In the genomic region with DNA sequence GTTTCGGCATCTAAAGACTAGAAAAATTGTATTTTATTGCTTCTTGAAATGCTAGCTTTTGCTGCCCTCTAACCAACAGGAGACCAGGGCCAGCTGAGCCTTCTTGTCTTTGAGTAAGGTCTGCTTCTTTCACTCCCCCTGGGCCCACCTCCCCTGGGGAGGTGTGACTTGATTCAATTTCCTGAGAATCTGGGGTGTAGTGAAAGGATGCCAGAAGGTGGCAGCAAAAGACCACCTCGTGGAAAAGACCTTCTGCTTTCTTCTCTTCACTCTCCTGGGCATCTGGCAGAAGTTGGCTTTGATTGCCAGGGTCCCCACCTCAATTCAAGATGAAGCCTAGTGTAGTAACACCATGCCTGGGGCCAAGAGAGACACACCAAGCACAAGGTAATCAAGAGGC, we compare ENCODE assay signal across 8 cellular contexts.
A peak's percentile ranks its signal among the peaks of the same experiment; 100 is the strongest.
DNase-seq lines count a peak whose midpoint lies in the region; ATAC-seq and TF ChIP-seq lines count a peak whose summit lies in the region.

No MANE protein-coding gene starts in this region.

- H3K36me3 Mint-ChIP-seq in stimulated activated memory B cell treated with anti-CD40 and anti-IgM and Interleukin-4, amounts not matched to agents 10 μg/mL and 1 μg/mL and 100 μg/mL, for 72 hours = no peaks in the 10 kb centered on the region

- in situ Hi-C loops in ACHN (cut with HindIII; ENCODE audit: low pct_ligation_motif_present, low pct_unique_long_range_greater_than_20kb, low sequenced_read_pairs) = no loop called here
- in situ Hi-C loops in GM13976 (cut with MboI; ENCODE audit: low sequenced_read_pairs, unreplicated experiment) = loop anchor here (25.0 kb wide), 1 partner anchor 1772 kb away; no protein-coding TSS in a partner anchor

- peak; percentile 16 for TF ChIP-seq CTCF in GM13976 (IDR thresholded peaks at IDR 0.05; ENCODE audit: borderline replicate concordance, control extremely low read depth, extremely low read depth, insufficient read depth, missing control alignments)

- no peak overlapping the region for H3K27ac Mint-ChIP-seq in stimulated activated memory B cell treated with anti-CD40 and anti-IgM and Interleukin-4, amounts not matched to agents 10 μg/mL and 1 μg/mL and 100 μg/mL, for 72 hours

- H3K9me3 Mint-ChIP-seq in stimulated activated memory B cell treated with anti-CD40 and anti-IgM and Interleukin-4, amounts not matched to agents 10 μg/mL and 1 μg/mL and 100 μg/mL, for 72 hours = no peaks in the 10 kb centered on the region

- no peak overlapping the region for H3K4me3 Mint-ChIP-seq in stimulated activated memory B cell treated with anti-CD40 and anti-IgM and Interleukin-4, amounts not matched to agents 10 μg/mL and 1 μg/mL and 100 μg/mL, for 72 hours

- peak; percentile 88 for ATAC-seq in Right ventricle myocardium superior (ENCODE audit: poor library complexity)
- no peak for ATAC-seq in stimulated activated memory B cell treated with anti-CD40 and anti-IgM and Interleukin-4, amounts not matched to agents 10 μg/mL and 1 μg/mL and 100 μg/mL, for 72 hours

- no peaks in the 10 kb centered on the region for H3K27me3 Mint-ChIP-seq in stimulated activated memory B cell treated with anti-CD40 and anti-IgM and Interleukin-4, amounts not matched to agents 10 μg/mL and 1 μg/mL and 100 μg/mL, for 72 hours

- intact Hi-C loops in Right ventricle myocardium superior (cut with DNase I) = loop anchor here (2.0 to 10.0 kb wide), 4 partner anchors 95 to 1762 kb away; partner anchors contain the start of gene MAOA

- no peaks in the 10 kb centered on the region for H3K4me1 Mint-ChIP-seq in stimulated activated memory B cell treated with anti-CD40 and anti-IgM and Interleukin-4, amounts not matched to agents 10 μg/mL and 1 μg/mL and 100 μg/mL, for 72 hours

- DNase-seq in ACHN (peak; percentile 11), GM13976 (ENCODE audit: low spot score) (no peak), NOMO-1 (lab: John Stamatoyannopoulos, UW; ENCODE audit: unreplicated experiment in 2 of 2) (peak; percentile 3 to 48), Right ventricle myocardium superior (peak; percentile 34), pulmonary artery endothelial cell (ENCODE audit: low read depth, low spot score) (peak; percentile 2), mesenteric fat pad (ENCODE audit: low spot score) (no peak)
- peak; percentile 1 for DNase-seq in activated T-helper 9 cell treated with anti-CD3 and anti-CD28 coated beads, Interleukin-2, amount 50 U/mL, for 16 hours (ENCODE audit: low read depth)

Comparison
In these comparisons a context has a peak if more than half of its experiments do, and no peak if none do; other contexts are left out.
1. DNase-seq: peak in ACHN (single experiment), NOMO-1 (2 of 2), activated T-helper 9 cell treated with anti-CD3 and anti-CD28 coated beads, Interleukin-2, amount 50 U/mL, for 16 hours (single experiment), Right ventricle myocardium superior (single experiment) and pulmonary artery endothelial cell (single experiment); none in GM13976 (single experiment) and mesenteric fat pad (single experiment).